16 cellular contexts compared by ENCODE assay signal in genomic region chr2:211611621-211612020, GRCh38.
A peak's percentile ranks its signal among the peaks of the same experiment; 100 is the strongest.
DNase-seq lines count a peak whose midpoint lies in the region; ATAC-seq, FAIRE-seq and TF ChIP-seq lines count a peak whose summit lies in the region.
"Had no signal": no experiment of that assay in that cellular context is flagged by ENCODE, and none has a peak within 500 bp of the region (broad histone marks: within the 10 kb centered on the region; RNA-seq: fewer than 3 reads in every experiment).

No MANE protein-coding gene starts in this region.

- no peak overlapping the region for H4K12ac ChIP-seq in trophoblast cell (ENCODE audit: low read depth, low read length)

- H3K27ac ChIP-seq in KMS-11 (peak overlapping the region; percentile 62), trophoblast cell (ENCODE audit: low read depth, low read length) (peak overlapping the region; percentile 14), caudate nucleus (ENCODE audit: low read depth, low read length) (no peak overlapping the region), pancreas (no peak overlapping the region)
- H3K27ac ChIP-seq: WERI-Rb-1 had no signal

- H3K36me3 ChIP-seq in KMS-11 (ENCODE audit: insufficient read depth), result no peaks in the 10 kb centered on the region
- H3K36me3 ChIP-seq in trophoblast cell (ENCODE audit: control insufficient read depth in 1 of 2, insufficient read depth in 2 of 2, low read length in 2 of 2), result no peaks in the 10 kb centered on the region
- H3K36me3 ChIP-seq in pancreas, result no peaks in the 10 kb centered on the region
- H3K36me3 ChIP-seq: WERI-Rb-1 had no signal

- H2AK5ac ChIP-seq in trophoblast cell (ENCODE audit: low read length), result no peak overlapping the region

- H3K27ac Mint-ChIP-seq in activated T-helper 1 cell treated with anti-CD3 and anti-CD28 coated beads, Interleukin-12 subunit alpha, Interleukin-12 subunit beta, Interleukin-2, Interleukin-4 antibody, amounts not matched to agents 30 ng/mL and 10 ng/mL and 1 ng/mL, durations not matched to agents 14 hours and 24 hours and 36 hours, result peak overlapping the region; percentile 62
- H3K27ac Mint-ChIP-seq: progenitor cell of endocrine pancreas; stimulated activated naive B cell treated with anti-CD40 and anti-IgM and Interleukin-4, amounts not matched to agents 10 μg/mL and 1 μg/mL and 100 μg/mL, for 72 hours had no signal

- H3K4me1 ChIP-seq in KMS-11 (ENCODE audit: low read depth, poor library complexity, severe bottlenecking), result peaks cover 14% of the 10 kb centered on the region
- H3K4me1 ChIP-seq in trophoblast cell (ENCODE audit: control insufficient read depth in 1 of 2, insufficient read depth in 2 of 2, low read length in 2 of 2), result peaks cover 2 to 8% of the 10 kb centered on the region in 2 experiments
- H3K4me1 ChIP-seq in pancreas, result no peaks in the 10 kb centered on the region

- H4K20me1 ChIP-seq in KMS-11 (ENCODE audit: insufficient read depth), result no peaks in the 10 kb centered on the region

- H2BK120ac ChIP-seq in trophoblast cell (ENCODE audit: insufficient read depth, low read length, poor library complexity), result no peak overlapping the region

- no peak overlapping the region for H4K8ac ChIP-seq in trophoblast cell (ENCODE audit: low read depth, low read length)

- H3K23ac ChIP-seq in trophoblast cell (ENCODE audit: low read length), result no peak overlapping the region

- no peaks in the 10 kb centered on the region for H3K9me3 Mint-ChIP-seq in activated T-cell treated with anti-CD3 and anti-CD28 coated beads, Interleukin-2, amount 50 U/mL, for 4 hours
- H3K9me3 Mint-ChIP-seq in activated T-helper 1 cell treated with anti-CD3 and anti-CD28 coated beads, Interleukin-12 subunit alpha, Interleukin-12 subunit beta, Interleukin-2, Interleukin-4 antibody, amounts not matched to agents 30 ng/mL and 10 ng/mL and 1 ng/mL, durations not matched to agents 14 hours and 24 hours and 36 hours, result no peaks in the 10 kb centered on the region

- H2BK12ac ChIP-seq in trophoblast cell (ENCODE audit: low read length), result no peak overlapping the region

- no peak overlapping the region for H4K91ac ChIP-seq in trophoblast cell (ENCODE audit: low read depth, low read length)

- peaks cover 12% of the 10 kb centered on the region for H3K4me1 Mint-ChIP-seq in activated T-cell treated with anti-CD3 and anti-CD28 coated beads, Interleukin-2, amount 50 U/mL, for 4 hours (ENCODE audit: low read depth)
- peaks cover 17% of the 10 kb centered on the region for H3K4me1 Mint-ChIP-seq in activated T-helper 1 cell treated with anti-CD3 and anti-CD28 coated beads, Interleukin-12 subunit alpha, Interleukin-12 subunit beta, Interleukin-2, Interleukin-4 antibody, amounts not matched to agents 30 ng/mL and 10 ng/mL and 1 ng/mL, durations not matched to agents 14 hours and 24 hours and 36 hours (ENCODE audit: low read depth)

- H3K18ac ChIP-seq in trophoblast cell (ENCODE audit: low read length), result no peak overlapping the region

- no peak overlapping the region for H3K14ac ChIP-seq in trophoblast cell (ENCODE audit: low read length)

- H3K4me2 ChIP-seq in KMS-11, result peak overlapping the region; percentile 54
- H3K4me2 ChIP-seq in trophoblast cell (ENCODE audit: low read length), result no peak overlapping the region
- H3K4me2 ChIP-seq: smooth muscle cell had no signal

- peaks cover 5% of the 10 kb centered on the region for H3K79me1 ChIP-seq in trophoblast cell (ENCODE audit: low read length)

- no CpG with 5 or more reads among the region's 2 CpGs for WGBS in trophoblast cell (ENCODE audit: extremely low coverage, insufficient coverage, insufficient read length)
- WGBS in pancreas, 2 donors, result 58 to 73% methylated on average over 2 of the region's 2 CpGs

- H3K79me2 ChIP-seq in KMS-11 (ENCODE audit: insufficient read depth, low read depth), result no peaks in the 10 kb centered on the region
- peaks cover 2% of the 10 kb centered on the region for H3K79me2 ChIP-seq in trophoblast cell (ENCODE audit: control insufficient read depth, insufficient read depth, low read length, poor library complexity)

- intact Hi-C loops in activated T-helper 1 cell treated with anti-CD3 and anti-CD28 coated beads, Interleukin-12 subunit alpha, Interleukin-12 subunit beta, Interleukin-2, Interleukin-4 antibody, amounts not matched to agents 30 ng/mL and 10 ng/mL and 1 ng/mL, durations not matched to agents 14 hours and 24 hours and 36 hours (cut with micrococcal nuclease), result no loop called here
- intact Hi-C loops in pancreas (cut with DNase I), result no loop called here

- no peak for FAIRE-seq in pancreas (lab: Jason Lieb, UNC)
- FAIRE-seq: urothelium cell line had no signal

- TF ChIP-seq CTCF in KMS-11 (conservative IDR thresholded peaks at IDR 0.05; ENCODE audit: low read depth, low read length) (no peak), pancreas (IDR thresholded peaks at IDR 0.05) (no peak)

- no peaks in the 10 kb centered on the region for H3K27me3 Mint-ChIP-seq in activated T-cell treated with anti-CD3 and anti-CD28 coated beads, Interleukin-2, amount 50 U/mL, for 4 hours (ENCODE audit: low read depth)
- H3K27me3 Mint-ChIP-seq in activated T-helper 1 cell treated with anti-CD3 and anti-CD28 coated beads, Interleukin-12 subunit alpha, Interleukin-12 subunit beta, Interleukin-2, Interleukin-4 antibody, amounts not matched to agents 30 ng/mL and 10 ng/mL and 1 ng/mL, durations not matched to agents 14 hours and 24 hours and 36 hours (ENCODE audit: insufficient read depth), result peaks cover 1% of the 10 kb centered on the region
- H3K27me3 Mint-ChIP-seq: progenitor cell of endocrine pancreas; stimulated activated naive B cell treated with anti-CD40 and anti-IgM and Interleukin-4, amounts not matched to agents 10 μg/mL and 1 μg/mL and 100 μg/mL, for 72 hours had no signal

- peak overlapping the region; percentile 76 for H2AFZ ChIP-seq in KMS-11 (ENCODE audit: low read depth)
- no peak overlapping the region for H2AFZ ChIP-seq in trophoblast cell (ENCODE audit: insufficient read depth, low read length, poor library complexity)

- peak overlapping the region; percentile 74 for H3K4me3 Mint-ChIP-seq in activated T-cell treated with anti-CD3 and anti-CD28 coated beads, Interleukin-2, amount 50 U/mL, for 4 hours
- H3K4me3 Mint-ChIP-seq in activated T-helper 1 cell treated with anti-CD3 and anti-CD28 coated beads, Interleukin-12 subunit alpha, Interleukin-12 subunit beta, Interleukin-2, Interleukin-4 antibody, amounts not matched to agents 30 ng/mL and 10 ng/mL and 1 ng/mL, durations not matched to agents 14 hours and 24 hours and 36 hours, result peak overlapping the region; percentile 72
- H3K4me3 Mint-ChIP-seq: stimulated activated naive B cell treated with anti-CD40 and anti-IgM and Interleukin-4, amounts not matched to agents 10 μg/mL and 1 μg/mL and 100 μg/mL, for 72 hours had no signal

- H2BK5ac ChIP-seq in trophoblast cell (ENCODE audit: low read depth, low read length, poor library complexity), result no peak overlapping the region

- no peaks in the 10 kb centered on the region for H3K36me3 Mint-ChIP-seq in activated T-cell treated with anti-CD3 and anti-CD28 coated beads, Interleukin-2, amount 50 U/mL, for 4 hours (ENCODE audit: insufficient read depth)
- H3K36me3 Mint-ChIP-seq in activated T-helper 1 cell treated with anti-CD3 and anti-CD28 coated beads, Interleukin-12 subunit alpha, Interleukin-12 subunit beta, Interleukin-2, Interleukin-4 antibody, amounts not matched to agents 30 ng/mL and 10 ng/mL and 1 ng/mL, durations not matched to agents 14 hours and 24 hours and 36 hours (ENCODE audit: low read depth), result no peaks in the 10 kb centered on the region
- H3K36me3 Mint-ChIP-seq: stimulated activated naive B cell treated with anti-CD40 and anti-IgM and Interleukin-4, amounts not matched to agents 10 μg/mL and 1 μg/mL and 100 μg/mL, for 72 hours had no signal

- no peaks in the 10 kb centered on the region for H3K9me3 ChIP-seq in trophoblast cell (ENCODE audit: insufficient read depth, low read depth, low read length)
- no peaks in the 10 kb centered on the region for H3K9me3 ChIP-seq in pancreas

- H3K4ac ChIP-seq in trophoblast cell (ENCODE audit: low read depth, low read length), result no peak overlapping the region

- H3K27me3 ChIP-seq in KMS-11 (ENCODE audit: insufficient read depth, low read depth), result no peaks in the 10 kb centered on the region
- H3K27me3 ChIP-seq in trophoblast cell (ENCODE audit: insufficient read depth, low read length), result no peaks in the 10 kb centered on the region
- H3K27me3 ChIP-seq in pancreas, result no peaks in the 10 kb centered on the region

- TF ChIP-seq POLR2A in erythroblast (IDR thresholded peaks at IDR 0.05; ENCODE audit: low read length), result no peak

- no peak for DNase-seq in activated T-cell treated with anti-CD3 and anti-CD28 coated beads, Interleukin-2, amount 50 U/mL, for 4 hours
- no peak for DNase-seq in activated T-cell treated with anti-CD3 and anti-CD28 coated beads for 4 hours
- DNase-seq in activated T-helper 1 cell treated with anti-CD3 and anti-CD28 coated beads, Interleukin-12 subunit alpha, Interleukin-12 subunit beta, Interleukin-2, Interleukin-4 antibody, amounts not matched to agents 30 ng/mL and 10 ng/mL and 1 ng/mL, durations not matched to agents 14 hours and 24 hours and 36 hours (ENCODE audit: low spot score), result no peak
- no peak for DNase-seq in trophoblast cell
- DNase-seq in caudate nucleus (lab: John Stamatoyannopoulos, UW), result no peak
- DNase-seq in erythroblast (lab: John Stamatoyannopoulos, UW), result no peak
- DNase-seq in pancreas, result no peak
- DNase-seq: anterior cingulate cortex; DMS153; NCI-H524 treated with DMSO at 0.1 percent for 48 hours; stimulated activated naive B cell treated with anti-CD40 and anti-IgM and Interleukin-4, amounts not matched to agents 10 μg/mL and 1 μg/mL and 100 μg/mL, for 72 hours; WERI-Rb-1 had no signal

- no peak for ATAC-seq in activated T-cell treated with anti-CD3 and anti-CD28 coated beads, Interleukin-2, amount 50 U/mL, for 4 hours
- no peak for ATAC-seq in pancreas
- ATAC-seq: stimulated activated naive B cell treated with anti-CD40 and anti-IgM and Interleukin-4, amounts not matched to agents 10 μg/mL and 1 μg/mL and 100 μg/mL, for 72 hours had no signal

- H3K4me3 ChIP-seq in KMS-11 (IDR thresholded peaks at IDR 0.05; ENCODE audit: insufficient read depth, low read depth, low read length) (peak overlapping the region; percentile 78), trophoblast cell (ENCODE audit: low read depth, low read length) (no peak overlapping the region), pancreas (no peak overlapping the region)
- H3K4me3 ChIP-seq: smooth muscle cell had no signal

- H3K9ac ChIP-seq in KMS-11 (peak overlapping the region; percentile 57; the same call in 1 of the 2 replicates), trophoblast cell (ENCODE audit: low read length) (no peak overlapping the region)

Comparison
In these comparisons a context has a peak if more than half of its experiments do, and no peak if none do; other contexts are left out.
1. H3K27ac ChIP-seq: peak in KMS-11 (single experiment) and trophoblast cell (single experiment); none in caudate nucleus (single experiment) and pancreas (0 of 4).